23 cellular contexts compared by ENCODE assay signal in the genomic region with DNA sequence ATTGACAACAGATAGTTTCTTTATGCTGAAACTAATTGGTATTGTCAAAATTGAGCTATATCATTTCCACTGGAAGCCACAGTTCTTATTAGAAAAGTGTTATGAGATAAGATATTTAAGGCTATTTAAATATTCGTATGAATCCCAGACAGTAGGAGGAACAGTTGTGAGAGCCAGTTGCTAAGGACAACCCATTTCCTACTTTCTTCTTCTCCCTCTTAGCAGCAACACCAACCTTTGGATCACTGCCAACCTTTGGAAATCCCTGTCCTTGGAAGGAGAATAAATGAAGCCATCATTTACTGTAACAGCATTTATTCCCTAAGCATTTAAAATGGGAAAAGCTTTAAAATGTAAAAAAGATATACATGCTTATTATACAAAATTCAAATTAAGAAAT.
A peak's percentile ranks its signal among the peaks of the same experiment; 100 is the strongest.
DNase-seq lines count a peak whose midpoint lies in the region; ATAC-seq and TF ChIP-seq lines count a peak whose summit lies in the region.
"Had no signal": no experiment of that assay in that cellular context is flagged by ENCODE, and none has a peak within 500 bp of the region (broad histone marks: within the 10 kb centered on the region; RNA-seq: fewer than 3 reads in every experiment).

No MANE protein-coding gene starts in this region.

- H3K27ac ChIP-seq in CD4-positive, CD25-positive, alpha-beta regulatory T cell (ENCODE audit: insufficient read depth, low read length, poor library complexity, severe bottlenecking): peak overlapping the region; percentile 70
- no peak overlapping the region for H3K27ac ChIP-seq in GM23248
- H3K27ac ChIP-seq: A549, sigmoid colon, VCaP had no signal

- peaks cover 55 to 85% (median 64%) of the 10 kb centered on the region in 4 donors for H3K4me1 Mint-ChIP-seq in CD4-positive, CD25-positive, alpha-beta regulatory T cell

- no peaks in the 10 kb centered on the region for H3K9me2 ChIP-seq in GM23248 (ENCODE audit: insufficient read depth)

- DNase-seq in NCI-H82 (lab: John Stamatoyannopoulos, UW) (peak; percentile 52), NCI-H82 treated with DMSO at 0.1 percent for 48 hours (lab: John Stamatoyannopoulos, UW; ENCODE audit: unreplicated experiment) (no peak), OCI-M1 (lab: John Stamatoyannopoulos, UW) (peak; percentile 44), fibroblast of pulmonary artery (ENCODE audit: low read depth) (peak; percentile 82), glomerular visceral epithelial cell (ENCODE audit: extremely low spot score) (no peak), GM23248 (no peak)
- no peak for DNase-seq in CD4-positive, CD25-positive, alpha-beta regulatory T cell
- DNase-seq: activated CD4-positive, alpha-beta T cell treated with anti-CD3 and anti-CD28 coated beads, Interleukin-2, amount 50 U/mL, for 1 hour; BE2C; Caco-2; H7; mucosa of descending colon; NCI-H774; PC-3; posterior cingulate gyrus; SIG-M5; sigmoid colon; T-helper 1 cell had no signal

- no peak for TF ChIP-seq CTCF in fibroblast of pulmonary artery (IDR thresholded peaks at IDR 0.05; ENCODE audit: low read length, missing control alignments)

- peaks cover 7% of the 10 kb centered on the region; the same call in 1 of the 2 replicates for H3F3A ChIP-seq in GM23248 (ENCODE audit: insufficient read depth)

- no peak overlapping the region for H2AFZ ChIP-seq in GM23248

- no peak for ATAC-seq in CD4-positive, CD25-positive, alpha-beta regulatory T cell (ENCODE audit: low read depth in 2 of 2)
- no peak for ATAC-seq in GM21423 (IDR thresholded peaks at IDR 0.05; ENCODE audit: unreplicated experiment)
- ATAC-seq: A549, mucosa of descending colon, PC-3 had no signal

- H3K36me3 ChIP-seq in CD4-positive, CD25-positive, alpha-beta regulatory T cell (ENCODE audit: control insufficient read depth, insufficient read depth, low read length): peaks cover 3% of the 10 kb centered on the region
- H3K36me3 ChIP-seq in GM23248 (ENCODE audit: low read depth): no peaks in the 10 kb centered on the region
- H3K36me3 ChIP-seq: BE2C, sigmoid colon had no signal

- peak overlapping the region; percentile 33 for H3K4me3 ChIP-seq in CD4-positive, CD25-positive, alpha-beta regulatory T cell (ENCODE audit: low read depth, low read length)
- no peak overlapping the region for H3K4me3 ChIP-seq in fibroblast of pulmonary artery (replicated peaks; ENCODE audit: low read depth, low read length)
- no peak overlapping the region for H3K4me3 ChIP-seq in GM23248
- H3K4me3 ChIP-seq: A549, mucosa of descending colon, sigmoid colon had no signal

- in situ Hi-C loops in GM23248 (cut with MboI): no loop called here

- no peaks in the 10 kb centered on the region for H3K27me3 Mint-ChIP-seq in CD4-positive, CD25-positive, alpha-beta regulatory T cell

- H3K27me3 ChIP-seq in CD4-positive, CD25-positive, alpha-beta regulatory T cell (ENCODE audit: control insufficient read depth, insufficient read depth, low read length): no peaks in the 10 kb centered on the region
- no peaks in the 10 kb centered on the region for H3K27me3 ChIP-seq in GM23248 (replicated peaks; ENCODE audit: insufficient read depth)
- H3K27me3 ChIP-seq: BE2C, sigmoid colon had no signal

- H3K36me3 Mint-ChIP-seq in CD4-positive, CD25-positive, alpha-beta regulatory T cell: peaks cover 13% of the 10 kb centered on the region

- no peaks in the 10 kb centered on the region for H3K79me2 ChIP-seq in GM23248 (ENCODE audit: insufficient read depth)

- H3K4me3 Mint-ChIP-seq in CD4-positive, CD25-positive, alpha-beta regulatory T cell: no peak overlapping the region
- H3K4me3 Mint-ChIP-seq: neural crest cell had no signal

- 26 to 60% methylated on average over 1 of the region's 1 CpG for WGBS in GM23248 (ENCODE audit: low coverage in 1 of 2, low lambda C conversion rate in 2 of 2, missing lambda C conversion rate in 2 of 2), 2 experiments

- H3K4me2 ChIP-seq in GM23248 (ENCODE audit: unreplicated experiment): no peak overlapping the region
- H3K4me2 ChIP-seq: A549 had no signal

- no peaks in the 10 kb centered on the region for H4K20me1 ChIP-seq in GM23248 (ENCODE audit: insufficient read depth)

- no peaks in the 10 kb centered on the region for H3K9me3 Mint-ChIP-seq in CD4-positive, CD25-positive, alpha-beta regulatory T cell
- H3K9me3 Mint-ChIP-seq: activated T-helper 2 cell treated with anti-CD3 and anti-CD28 coated beads, Interferon-gamma antibody, Interleukin-2, Interleukin-4, amounts not matched to agents 10 μg/mL and 5 μg/mL and 100 μg/mL, durations not matched to agents 14 hours and 24 hours and 36 hours had no signal

- no peak overlapping the region for H3K9ac ChIP-seq in GM23248

- peak overlapping the region; percentile 51 to 99 (median 90) for H3K27ac Mint-ChIP-seq in CD4-positive, CD25-positive, alpha-beta regulatory T cell
- H3K27ac Mint-ChIP-seq: activated T-helper 2 cell treated with anti-CD3 and anti-CD28 coated beads, Interferon-gamma antibody, Interleukin-2, Interleukin-4, amounts not matched to agents 10 μg/mL and 5 μg/mL and 100 μg/mL, durations not matched to agents 14 hours and 24 hours and 36 hours had no signal

- H3K4me1 ChIP-seq in CD4-positive, CD25-positive, alpha-beta regulatory T cell (ENCODE audit: control insufficient read depth, insufficient read depth, low read length, poor library complexity, severe bottlenecking): peaks cover 61% of the 10 kb centered on the region
- peaks cover 16% of the 10 kb centered on the region for H3K4me1 ChIP-seq in GM23248 (ENCODE audit: insufficient read depth)
- H3K4me1 ChIP-seq: A549, BE2C, Caco-2 had no signal

- H3K9me3 ChIP-seq in CD4-positive, CD25-positive, alpha-beta regulatory T cell (ENCODE audit: control insufficient read depth in 2 of 2, low read length in 2 of 2): no peaks in the 10 kb centered on the region
- H3K9me3 ChIP-seq in GM23248 (ENCODE audit: low read depth): no peaks in the 10 kb centered on the region
- H3K9me3 ChIP-seq: A549, BE2C, Caco-2, mucosa of descending colon, sigmoid colon had no signal

Comparison
In these comparisons a context has a peak if more than half of its experiments do, and no peak if none do; other contexts are left out.
1. DNase-seq: peak in NCI-H82 (single experiment), OCI-M1 (single experiment) and fibroblast of pulmonary artery (single experiment); none in NCI-H82 treated with DMSO at 0.1 percent for 48 hours (single experiment), CD4-positive, CD25-positive, alpha-beta regulatory T cell (0 of 3), glomerular visceral epithelial cell (single experiment) and GM23248 (single experiment).